10 cellular contexts compared by ENCODE assay signal in genomic region chr4:162959056-162959455, GRCh38.
A peak's percentile ranks its signal among the peaks of the same experiment; 100 is the strongest.
DNase-seq lines count a peak whose midpoint lies in the region; ATAC-seq, FAIRE-seq and TF ChIP-seq lines count a peak whose summit lies in the region.
"Had no signal": no experiment of that assay in that cellular context is flagged by ENCODE, and none has a peak within 500 bp of the region (broad histone marks: within the 10 kb centered on the region; RNA-seq: fewer than 3 reads in every experiment).

No MANE protein-coding gene starts in this region.

- H3K4me1 ChIP-seq in hepatocyte (ENCODE audit: insufficient read depth), result no peaks in the 10 kb centered on the region

- no peaks in the 10 kb centered on the region for H3K4me1 Mint-ChIP-seq in activated CD8-positive, alpha-beta memory T cell treated with anti-CD3 and anti-CD28 coated beads, Interleukin-2, amount 10 ng/mL, durations not matched to agents 7 days and 5 days

- H3K27ac Mint-ChIP-seq in activated CD8-positive, alpha-beta memory T cell treated with anti-CD3 and anti-CD28 coated beads, Interleukin-2, amount 10 ng/mL, durations not matched to agents 7 days and 5 days, result no peak overlapping the region

- peak; percentile 29 for TF ChIP-seq CTCF in hepatocyte (IDR thresholded peaks at IDR 0.05; ENCODE audit: poor library complexity)

- no peak overlapping the region for H2AFZ ChIP-seq in hepatocyte

- no peak overlapping the region for H3K4me3 Mint-ChIP-seq in activated CD8-positive, alpha-beta memory T cell treated with anti-CD3 and anti-CD28 coated beads, Interleukin-2, amount 10 ng/mL, durations not matched to agents 7 days and 5 days

- H4K20me1 ChIP-seq in hepatocyte (ENCODE audit: insufficient read depth, poor library complexity, severe bottlenecking), result no peaks in the 10 kb centered on the region

- H3K4me2 ChIP-seq in hepatocyte, result no peak overlapping the region

- CTCF ChIA-PET in activated CD8-positive, alpha-beta memory T cell treated with anti-CD3 and anti-CD28 coated beads, Interleukin-2, amount 10 ng/mL, durations not matched to agents 7 days and 5 days (lab: Charles Lee), result no interaction called here

- H3K9me3 ChIP-seq in hepatocyte (ENCODE audit: low read depth), result no peaks in the 10 kb centered on the region

- no peaks in the 10 kb centered on the region for H3K9me2 ChIP-seq in hepatocyte (replicated peaks; ENCODE audit: insufficient read depth)

- 56% methylated on average over 2 of the region's 2 CpGs for WGBS in hepatocyte (ENCODE audit: low lambda C conversion rate, missing lambda C conversion rate)

- ATAC-seq in GM19452 (IDR thresholded peaks at IDR 0.05; ENCODE audit: unreplicated experiment), result peak; percentile 78
- no peak for ATAC-seq in activated CD8-positive, alpha-beta memory T cell treated with anti-CD3 and anti-CD28 coated beads, Interleukin-2, amount 10 ng/mL, durations not matched to agents 7 days and 5 days

- H3K9me3 Mint-ChIP-seq in activated CD8-positive, alpha-beta memory T cell treated with anti-CD3 and anti-CD28 coated beads, Interleukin-2, amount 10 ng/mL, durations not matched to agents 7 days and 5 days (ENCODE audit: low read depth), result no peaks in the 10 kb centered on the region

- no peaks in the 10 kb centered on the region for H3K36me3 Mint-ChIP-seq in activated CD8-positive, alpha-beta memory T cell treated with anti-CD3 and anti-CD28 coated beads, Interleukin-2, amount 10 ng/mL, durations not matched to agents 7 days and 5 days

- peak; percentile 8 for DNase-seq in ELF-1 (ENCODE audit: low read depth, low spot score)
- peak; percentile 25 for DNase-seq in HTR-8/SVneo (ENCODE audit: insufficient read length, low spot score)
- peak; percentile 34 for DNase-seq in hepatocyte (ENCODE audit: low spot score)
- no peak for DNase-seq in activated CD8-positive, alpha-beta memory T cell treated with anti-CD3 and anti-CD28 coated beads, Interleukin-2, amount 10 ng/mL, durations not matched to agents 7 days and 5 days
- no peak for DNase-seq in HCEC 1CT
- no peak for DNase-seq in putamen (ENCODE audit: low spot score)
- no peak for DNase-seq in caudate nucleus (lab: John Stamatoyannopoulos, UW)
- DNase-seq: mammary epithelial cell, NCI-H187 had no signal

- no peak overlapping the region for H3K27ac ChIP-seq in hepatocyte
- H3K27ac ChIP-seq in caudate nucleus (ENCODE audit: low read depth, low read length), result no peak overlapping the region

- no peak overlapping the region for H3K4me3 ChIP-seq in hepatocyte

- H3K36me3 ChIP-seq in hepatocyte (replicated peaks; ENCODE audit: insufficient read depth, low read depth), result no peaks in the 10 kb centered on the region

- FAIRE-seq in HTR-8/SVneo (lab: Jason Lieb, UNC), result no peak

- H3K79me2 ChIP-seq in hepatocyte, result no peaks in the 10 kb centered on the region

- H3K27me3 Mint-ChIP-seq in activated CD8-positive, alpha-beta memory T cell treated with anti-CD3 and anti-CD28 coated beads, Interleukin-2, amount 10 ng/mL, durations not matched to agents 7 days and 5 days, result no peaks in the 10 kb centered on the region

- no peaks in the 10 kb centered on the region for H3K27me3 ChIP-seq in hepatocyte

Comparison
In these comparisons a context has a peak if more than half of its experiments do, and no peak if none do; other contexts are left out.
1. DNase-seq: peak in ELF-1 (single experiment), HTR-8/SVneo (single experiment) and hepatocyte (single experiment); none in activated CD8-positive, alpha-beta memory T cell treated with anti-CD3 and anti-CD28 coated beads, Interleukin-2, amount 10 ng/mL, durations not matched to agents 7 days and 5 days (single experiment), HCEC 1CT (single experiment), putamen (single experiment) and caudate nucleus (0 of 61).